In the genomic region with DNA sequence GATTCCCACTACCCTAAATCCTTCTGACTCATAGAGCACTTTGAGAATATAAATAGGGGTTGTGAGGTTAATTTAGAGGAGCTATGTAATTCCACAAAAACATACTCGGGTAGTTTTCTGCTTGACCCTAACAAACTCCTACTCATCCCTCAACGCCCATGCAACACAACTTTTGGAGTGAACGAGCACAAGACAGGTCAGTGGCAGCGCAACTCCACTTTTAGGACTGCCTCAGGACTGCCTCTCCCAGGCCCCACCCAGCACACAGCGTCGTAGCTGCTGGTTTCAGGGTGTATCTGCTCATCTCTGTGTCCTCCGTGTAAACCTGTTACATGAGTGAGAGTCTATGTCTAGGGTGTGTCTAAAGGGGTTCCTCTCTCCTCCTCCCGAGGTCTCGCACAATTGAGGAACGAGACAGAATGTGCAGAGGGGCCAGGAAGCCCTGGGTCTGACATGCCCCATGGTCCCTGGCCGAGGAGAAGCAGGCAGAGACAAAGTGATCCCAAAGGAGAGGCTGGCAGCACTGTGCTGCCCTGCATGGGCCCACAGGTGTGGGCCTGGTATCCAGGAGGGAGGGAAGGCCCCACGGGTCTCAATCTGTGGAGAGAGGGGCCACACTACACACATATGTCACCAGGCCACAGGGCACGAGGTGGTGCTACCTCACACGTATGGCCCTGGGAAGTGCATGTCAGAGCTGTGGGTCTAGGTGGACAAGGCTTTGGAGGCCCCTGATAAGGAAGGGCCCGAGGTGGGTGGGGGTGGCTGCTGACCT, we compare ENCODE assay signal across 21 cellular contexts. TPM values are rescaled to one million over a fixed set of nuclear protein-coding genes. Genes with fewer than 3 reads are reported as not detected.
DNase-seq lines count a peak whose midpoint lies in the region; ATAC-seq, FAIRE-seq and TF ChIP-seq lines count a peak whose summit lies in the region.
"Had no signal": no experiment of that assay in that cellular context is flagged by ENCODE, and none has a peak within 500 bp of the region (broad histone marks: within the 10 kb centered on the region; RNA-seq: fewer than 3 reads in every experiment).

No MANE protein-coding gene starts in this region.

- TF ChIP-seq POLR2A in GM12891 (IDR thresholded peaks at IDR 0.05; ENCODE audit: low read depth, low read length): no peak

- intact Hi-C loops in left lung (cut with DNase I): no loop called here

- H3K4me1 Mint-ChIP-seq in activated CD8-positive, alpha-beta memory T cell treated with anti-CD3 and anti-CD28 coated beads, Interleukin-2, amount 10 ng/mL, durations not matched to agents 7 days and 5 days: no peaks in the 10 kb centered on the region
- H3K4me1 Mint-ChIP-seq: activated CD4-positive, alpha-beta T cell treated with anti-CD3 and anti-CD28 coated beads, Interleukin-2, amount 10 ng/mL, durations not matched to agents 24 days and 14 days; T-helper 17 cell had no signal

- H3K27me3 ChIP-seq in left lung (peaks cover 0 to 12% of the 10 kb centered on the region in 2 donors), foreskin keratinocyte (no peaks in the 10 kb centered on the region)
- H3K27me3 ChIP-seq: testis had no signal

- no peak overlapping the region for H3K4me3 ChIP-seq in left lung
- H3K4me3 ChIP-seq: GM12878, testis had no signal

- no peaks in the 10 kb centered on the region for H3K27me3 Mint-ChIP-seq in activated CD8-positive, alpha-beta memory T cell treated with anti-CD3 and anti-CD28 coated beads, Interleukin-2, amount 10 ng/mL, durations not matched to agents 7 days and 5 days
- H3K27me3 Mint-ChIP-seq: CD4-positive, alpha-beta T cell had no signal

- no peaks in the 10 kb centered on the region for H3K9me3 Mint-ChIP-seq in activated CD8-positive, alpha-beta memory T cell treated with anti-CD3 and anti-CD28 coated beads, Interleukin-2, amount 10 ng/mL, durations not matched to agents 7 days and 5 days (ENCODE audit: low read depth)
- H3K9me3 Mint-ChIP-seq: activated CD4-positive, alpha-beta T cell treated with anti-CD3 and anti-CD28 coated beads, Interleukin-2, amount 10 ng/mL, durations not matched to agents 24 days and 14 days; CD4-positive, alpha-beta T cell; effector memory CD8-positive, alpha-beta T cell had no signal

- H3K4me1 ChIP-seq in left lung (no peaks in the 10 kb centered on the region), foreskin keratinocyte (no peaks in the 10 kb centered on the region)
- H3K4me1 ChIP-seq: testis had no signal

- H3K9me3 ChIP-seq in left lung: no peaks in the 10 kb centered on the region
- H3K9me3 ChIP-seq: testis had no signal

- no peaks in the 10 kb centered on the region for H3K36me3 Mint-ChIP-seq in activated CD8-positive, alpha-beta memory T cell treated with anti-CD3 and anti-CD28 coated beads, Interleukin-2, amount 10 ng/mL, durations not matched to agents 7 days and 5 days

- DNase-seq in activated CD4-positive, CD25-positive, alpha-beta regulatory T cell treated with anti-CD3 and anti-CD28 coated beads, Interleukin-2, amount 50 U/mL, for 72 hours: peak; percentile 28
- DNase-seq in activated CD8-positive, alpha-beta memory T cell treated with anti-CD3 and anti-CD28 coated beads, Interleukin-2, amount 10 ng/mL, durations not matched to agents 7 days and 5 days: peak; percentile 38
- peak; percentile 16 to 38 for DNase-seq in left lung
- peak; percentile 14 for DNase-seq in stimulated activated CD8-positive, alpha-beta memory T cell treated with anti-CD3 and anti-CD28 coated beads, Interleukin-4, amount 100 ng/mL, for 48 hours
- no peak for DNase-seq in foreskin keratinocyte
- no peak for DNase-seq in hypothalamus (lab: John Stamatoyannopoulos, UW)
- no peak for DNase-seq in GM12891 (ENCODE audit: insufficient read length, low spot score)
- DNase-seq: activated CD4-positive, alpha-beta T cell treated with anti-CD3 and anti-CD28 coated beads, Interleukin-2, amount 10 ng/mL, durations not matched to agents 24 days and 14 days; activated gamma-delta T cell; effector memory CD8-positive, alpha-beta T cell; EL; mesenchymal stem cell; NCI-H1930; NCI-H748 treated with DMSO at 0.1 percent for 48 hours; occipital lobe; testis had no signal

- FAIRE-seq in GM12891 (lab: Jason Lieb, UNC): no peak
- FAIRE-seq: GM12878 had no signal

- no peak for ATAC-seq in activated CD4-positive, CD25-positive, alpha-beta regulatory T cell treated with anti-CD3 and anti-CD28 coated beads, Interleukin-2, amount 50 U/mL, for 24 hours
- no peak for ATAC-seq in activated CD8-positive, alpha-beta memory T cell treated with anti-CD3 and anti-CD28 coated beads, Interleukin-2, amount 10 ng/mL, durations not matched to agents 7 days and 5 days
- no peak for ATAC-seq in left lung
- ATAC-seq in foreskin keratinocyte: no peak
- ATAC-seq: effector memory CD8-positive, alpha-beta T cell; GM12878; T-helper 17 cell had no signal

- CTCF ChIA-PET in activated CD8-positive, alpha-beta memory T cell treated with anti-CD3 and anti-CD28 coated beads, Interleukin-2, amount 10 ng/mL, durations not matched to agents 7 days and 5 days (lab: Charles Lee): no interaction called here

- H3K27ac ChIP-seq in left lung: no peak overlapping the region
- no peak overlapping the region for H3K27ac ChIP-seq in foreskin keratinocyte
- H3K27ac ChIP-seq: 22Rv1, testis had no signal

- no peak overlapping the region for H3K27ac Mint-ChIP-seq in activated CD8-positive, alpha-beta memory T cell treated with anti-CD3 and anti-CD28 coated beads, Interleukin-2, amount 10 ng/mL, durations not matched to agents 7 days and 5 days
- H3K27ac Mint-ChIP-seq: activated CD4-positive, alpha-beta T cell treated with anti-CD3 and anti-CD28 coated beads, Interleukin-2, amount 10 ng/mL, durations not matched to agents 24 days and 14 days; CD4-positive, alpha-beta T cell; T-helper 17 cell had no signal

- no peaks in the 10 kb centered on the region for H3K36me3 ChIP-seq in left lung

- no peak for TF ChIP-seq CTCF in left lung (IDR thresholded peaks at IDR 0.05)
- no peak for TF ChIP-seq CTCF in foreskin keratinocyte (conservative IDR thresholded peaks at IDR 0.05)

- H3K4me3 Mint-ChIP-seq in activated CD8-positive, alpha-beta memory T cell treated with anti-CD3 and anti-CD28 coated beads, Interleukin-2, amount 10 ng/mL, durations not matched to agents 7 days and 5 days: no peak overlapping the region
- H3K4me3 Mint-ChIP-seq: activated CD4-positive, alpha-beta T cell treated with anti-CD3 and anti-CD28 coated beads, Interleukin-2, amount 10 ng/mL, durations not matched to agents 24 days and 14 days; CD4-positive, alpha-beta T cell; effector memory CD8-positive, alpha-beta T cell; T-helper 17 cell had no signal

TF ChIP-seq in GM12891, 5 proteins besides CTCF, POLR2A, EP300 and RAD21:
- TF ChIP-seq POLR2AphosphoS5 (IDR thresholded peaks at IDR 0.05; ENCODE audit: low read depth, low read length): no peak
- no peak for TF ChIP-seq SPI1 (IDR thresholded peaks at IDR 0.05; ENCODE audit: low read depth, low read length)
- no peak for TF ChIP-seq PAX5 (IDR thresholded peaks at IDR 0.05; ENCODE audit: insufficient read depth, low read length, severe bottlenecking)
- no peak for TF ChIP-seq POU2F2 (IDR thresholded peaks at IDR 0.05; ENCODE audit: low read depth, low read length)
- TF ChIP-seq TAF1 (IDR thresholded peaks at IDR 0.05; ENCODE audit: low read depth, low read length): no peak

RNA-seq across cellular contexts. Expression of gene CAMK2B, which starts 45.5 kb away (rescaled TPM):
- under 1 TPM in 1 of 2 experiments, not detected in 1; 0.63 TPM for total RNA-seq in activated CD8-positive, alpha-beta memory T cell treated with anti-CD3 and anti-CD28 coated beads, Interleukin-2, amount 10 ng/mL, durations not matched to agents 7 days and 5 days
- total RNA-seq in left lung (under 1 TPM; 0.17 to 0.18 TPM), foreskin keratinocyte (0.46 and 1.5 TPM in 2 replicates)
- polyA plus RNA-seq in foreskin keratinocyte: 0.88 and 1.3 TPM in 2 replicates
- 0.65 TPM for polyA plus RNA-seq in GM12891 (2012; ENCODE audit: low read depth, missing spikeins)
- total RNA-seq: CD4-positive, alpha-beta T cell had no signal

Comparison
In these comparisons a context has a peak if more than half of its experiments do, and no peak if none do; other contexts are left out.
1. DNase-seq: peak in activated CD4-positive, CD25-positive, alpha-beta regulatory T cell treated with anti-CD3 and anti-CD28 coated beads, Interleukin-2, amount 50 U/mL, for 72 hours (single experiment), activated CD8-positive, alpha-beta memory T cell treated with anti-CD3 and anti-CD28 coated beads, Interleukin-2, amount 10 ng/mL, durations not matched to agents 7 days and 5 days (single experiment), left lung (2 of 2) and stimulated activated CD8-positive, alpha-beta memory T cell treated with anti-CD3 and anti-CD28 coated beads, Interleukin-4, amount 100 ng/mL, for 48 hours (single experiment); none in foreskin keratinocyte (0 of 2), hypothalamus (0 of 51) and GM12891 (single experiment).